Comparison of ENCODE assay signal across 18 cellular contexts in the genomic region with DNA sequence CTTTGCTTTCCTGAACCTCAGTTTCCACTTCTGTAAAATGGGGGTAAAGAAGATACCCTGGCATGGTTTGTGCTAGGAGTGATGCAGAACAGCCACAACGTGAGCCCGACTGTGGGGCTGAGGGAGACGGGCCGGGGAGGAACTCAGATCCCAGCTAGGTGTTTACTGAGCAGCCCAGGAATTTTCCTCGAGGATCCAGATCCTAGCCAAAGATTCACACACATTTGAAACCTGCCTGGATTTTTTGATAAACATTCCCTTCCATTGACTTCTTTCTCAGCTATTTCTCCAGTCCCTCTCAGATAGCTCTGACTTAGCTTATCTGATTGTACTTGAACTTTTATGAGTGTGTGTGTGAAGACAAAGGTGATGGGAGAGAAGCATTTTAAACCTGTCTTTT.
"Had no signal": no experiment of that assay in that cellular context is flagged by ENCODE, and none has a peak within 500 bp of the region (broad histone marks: within the 10 kb centered on the region; RNA-seq: fewer than 3 reads in every experiment).

No MANE protein-coding gene starts in this region.

- DNase-seq: MM.1S, NCI-H1092 treated with DMSO at 0.1 percent for 48 hours, NCI-H1417, NCI-H1436 treated with DMSO at 0.1 percent for 48 hours, NCI-H1694, NCI-H187 treated with DMSO at 0.1 percent for 48 hours, NCI-H2029 treated with DMSO at 0.1 percent for 48 hours, NCI-H2171 treated with DMSO at 0.1 percent for 48 hours, NCI-H345, NCI-H446 treated with DMSO at 0.1 percent for 48 hours, NCI-H510A treated with DMSO at 0.1 percent for 48 hours, NCI-H526 treated with DMSO at 0.1 percent for 48 hours, NCI-H774, SHP77 had no signal

- H3K9ac ChIP-seq: KMS-11, SK-N-SH had no signal

- H3K4me2 ChIP-seq: KMS-11, SK-N-SH had no signal

- H3K36me3 Mint-ChIP-seq: IgD-negative memory B cell had no signal

- H3K9me3 ChIP-seq: SK-N-SH had no signal

- H3K27ac Mint-ChIP-seq: IgD-negative memory B cell had no signal

- H3K4me3 ChIP-seq: K562 had no signal

- H3K4me1 Mint-ChIP-seq: IgD-negative memory B cell had no signal

- H3K27ac ChIP-seq: KMS-11 had no signal

- ATAC-seq: K562 had no signal
